In the genomic region with DNA sequence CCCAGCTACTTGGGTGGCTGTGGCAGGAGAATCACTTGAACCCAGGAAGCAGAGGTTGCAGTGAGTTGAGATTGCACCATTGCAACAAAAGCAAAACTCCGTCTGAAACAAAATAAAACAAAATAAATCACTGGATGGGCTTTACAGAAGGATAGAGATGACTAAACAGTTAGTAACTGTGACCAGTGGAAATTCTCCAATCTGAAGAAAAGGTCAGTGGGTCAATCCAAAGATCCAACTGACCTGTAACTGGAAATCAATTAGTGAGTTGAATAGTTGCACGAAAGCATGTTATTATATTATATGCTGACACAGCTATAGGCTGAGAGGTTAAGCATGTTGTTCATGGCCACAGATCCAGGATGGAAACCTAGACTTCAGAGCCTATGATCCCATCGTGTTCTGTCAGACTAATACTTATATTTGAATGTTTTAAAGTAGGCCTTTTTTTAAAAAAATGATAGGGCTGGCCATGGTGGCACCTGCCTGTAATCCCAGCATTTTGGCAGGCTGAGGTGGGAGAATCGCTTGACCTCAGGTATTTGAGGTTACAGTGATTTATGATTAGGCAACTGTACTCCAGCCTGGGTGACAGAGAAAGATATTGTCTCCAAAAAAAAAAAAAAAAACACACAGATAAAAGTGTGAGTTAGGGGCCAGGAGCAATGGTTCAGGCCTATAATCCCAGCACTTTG, we compare ENCODE assay signal across 1 cellular context.
TF ChIP-seq lines count a peak whose summit lies in the region.

No MANE protein-coding gene starts in this region.

TF ChIP-seq in SK-N-SH treated with all-trans-retinoic acid at 6 μM for 48 hours, 23 proteins besides CTCF, POLR2A, EP300 and RAD21 (continued from another document):
- TF ChIP-seq, protein P1, sequence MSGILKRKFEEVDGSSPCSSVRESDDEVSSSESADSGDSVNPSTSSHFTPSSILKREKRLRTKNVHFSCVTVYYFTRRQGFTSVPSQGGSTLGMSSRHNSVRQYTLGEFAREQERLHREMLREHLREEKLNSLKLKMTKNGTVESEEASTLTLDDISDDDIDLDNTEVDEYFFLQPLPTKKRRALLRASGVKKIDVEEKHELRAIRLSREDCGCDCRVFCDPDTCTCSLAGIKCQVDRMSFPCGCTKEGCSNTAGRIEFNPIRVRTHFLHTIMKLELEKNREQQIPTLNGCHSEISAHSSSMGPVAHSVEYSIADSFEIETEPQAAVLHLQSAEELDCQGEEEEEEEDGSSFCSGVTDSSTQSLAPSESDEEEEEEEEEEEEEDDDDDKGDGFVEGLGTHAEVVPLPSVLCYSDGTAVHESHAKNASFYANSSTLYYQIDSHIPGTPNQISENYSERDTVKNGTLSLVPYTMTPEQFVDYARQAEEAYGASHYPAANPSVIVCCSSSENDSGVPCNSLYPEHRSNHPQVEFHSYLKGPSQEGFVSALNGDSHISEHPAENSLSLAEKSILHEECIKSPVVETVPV (CRISPR knock-in tag; IDR thresholded peaks at IDR 0.05): no peak
- TF ChIP-seq ISL1 (CRISPR knock-in tag; IDR thresholded peaks at IDR 0.05): no peak
